Comparison of ENCODE assay signal across 8 cellular contexts in genomic region chr1:107529511-107530149, GRCh38.
DNase-seq lines count a peak whose midpoint lies in the region; ATAC-seq and TF ChIP-seq lines count a peak whose summit lies in the region.

No MANE protein-coding gene starts in this region.

- H3K9me3 ChIP-seq in HAP-1, result no peaks in the 10 kb centered on the region
- no peaks in the 10 kb centered on the region for H3K9me3 ChIP-seq in Panc1 (ENCODE audit: control insufficient read depth, insufficient read depth, low read depth, low read length)
- H3K9me3 ChIP-seq in mucosa of descending colon, result no peaks in the 10 kb centered on the region

- POLR2A ChIA-PET in Panc1 (lab: Charles Lee), result no interaction called here

- no peaks in the 10 kb centered on the region for H3K36me3 Mint-ChIP-seq in effector memory CD8-positive, alpha-beta T cell (ENCODE audit: insufficient read depth)

- peak; percentile 86 for ATAC-seq in Panc1
- ATAC-seq in effector memory CD8-positive, alpha-beta T cell (replicated peaks), result peak; percentile 41
- peak; percentile 84 for ATAC-seq in mucosa of descending colon

- H3K27ac ChIP-seq in KMS-11 (no peak overlapping the region), Panc1 (ENCODE audit: low read length) (no peak overlapping the region)

- H3K27me3 Mint-ChIP-seq in effector memory CD8-positive, alpha-beta T cell, result peaks cover 26 to 31% of the 10 kb centered on the region in 2 donors

- H2AFZ ChIP-seq in KMS-11 (ENCODE audit: low read depth), result no peak overlapping the region

- TF ChIP-seq CTCF in GM12865 (IDR thresholded peaks at IDR 0.05; ENCODE audit: insufficient read depth, low read depth, low read length, missing control alignments) (peak; percentile 86), KMS-11 (conservative IDR thresholded peaks at IDR 0.05; ENCODE audit: low read depth, low read length) (peak; percentile 80), Panc1 (IDR thresholded peaks at IDR 0.05) (peak; percentile 75), mucosa of descending colon (IDR thresholded peaks at IDR 0.05) (no peak)

- H3K4me3 ChIP-seq in GM12865 (ENCODE audit: low read depth, low read length) (no peak overlapping the region), HAP-1 (no peak overlapping the region), KMS-11 (IDR thresholded peaks at IDR 0.05; ENCODE audit: insufficient read depth, low read depth, low read length) (no peak overlapping the region), Panc1 (ENCODE audit: low read depth in 2 of 2, low read length in 2 of 2) (no peak overlapping the region), mucosa of descending colon (no peak overlapping the region)

- in situ Hi-C loops in HAP-1 (cut with MboI; ENCODE audit: low sequenced_read_pairs) (no loop called here), Panc1 (cut with HindIII; ENCODE audit: low pct_unique_long_range_greater_than_20kb, low sequenced_read_pairs) (no loop called here)

- H3K4me1 ChIP-seq in HAP-1, result no peaks in the 10 kb centered on the region
- H3K4me1 ChIP-seq in KMS-11 (ENCODE audit: low read depth, poor library complexity, severe bottlenecking), result peaks cover 4% of the 10 kb centered on the region
- no peaks in the 10 kb centered on the region for H3K4me1 ChIP-seq in Panc1 (ENCODE audit: control insufficient read depth, insufficient read depth, low read length)
- peaks cover 3% of the 10 kb centered on the region for H3K4me1 ChIP-seq in mucosa of descending colon (ENCODE audit: low read depth)

- CTCF ChIA-PET in Panc1 (lab: Charles Lee), result interaction anchor here (0.6 kb wide), 1 partner anchor 16 kb away, joined by 4 read pairs; no protein-coding TSS in a partner anchor

- DNase-seq in AG08395 (ENCODE audit: low spot score) (peak; percentile 74), GM12865 (ENCODE audit: low read depth) (peak; percentile 72), HAP-1 (ENCODE audit: low spot score in 2 of 2) (peak; percentile 22 to 52), Panc1 (ENCODE audit: low read depth, low spot score) (peak; percentile 35), mucosa of descending colon (peak in 1 of 3 donors; percentile 50)
- peak in 1 of 3 experiments; percentile 1 for DNase-seq in effector memory CD8-positive, alpha-beta T cell
- DNase-seq in activated CD4-positive, CD25-positive, alpha-beta regulatory T cell (lab: John Stamatoyannopoulos, UW), result no peak

- no peak overlapping the region for H3K27ac Mint-ChIP-seq in effector memory CD8-positive, alpha-beta T cell

- no peaks in the 10 kb centered on the region for H4K20me1 ChIP-seq in KMS-11 (ENCODE audit: insufficient read depth)

- no peaks in the 10 kb centered on the region for H3K4me1 Mint-ChIP-seq in effector memory CD8-positive, alpha-beta T cell (ENCODE audit: low read depth in 2 of 2)

- no TSS peak for BruUV-seq in Panc1 (replicated peaks; lab: Mats Ljungman, UMichigan)

- no peak overlapping the region for H3K4me3 Mint-ChIP-seq in effector memory CD8-positive, alpha-beta T cell

- no peak overlapping the region for H3K4me2 ChIP-seq in KMS-11

- no peaks in the 10 kb centered on the region for H3K79me2 ChIP-seq in KMS-11 (ENCODE audit: insufficient read depth, low read depth)

- H3K9ac ChIP-seq in KMS-11, result no peak overlapping the region

- no peaks in the 10 kb centered on the region for H3K9me3 Mint-ChIP-seq in effector memory CD8-positive, alpha-beta T cell

- H3K36me3 ChIP-seq in HAP-1 (replicated peaks) (no peaks in the 10 kb centered on the region), KMS-11 (ENCODE audit: insufficient read depth) (no peaks in the 10 kb centered on the region), Panc1 (ENCODE audit: control insufficient read depth, insufficient read depth, low read length) (no peaks in the 10 kb centered on the region), mucosa of descending colon (ENCODE audit: low read depth) (no peaks in the 10 kb centered on the region)

- intact Hi-C loops in Panc1 (cut with micrococcal nuclease; ENCODE audit: unreplicated experiment), result loop anchor here (5.0 to 10.0 kb wide), 2 partner anchors 223 to 255 kb away; no protein-coding TSS in a partner anchor
- intact Hi-C loops in mucosa of descending colon (cut with DNase I, micrococcal nuclease), result loop anchor here in 1 of 2 donors (10.0 kb wide), 2 partner anchors 65 to 215 kb away; no protein-coding TSS in a partner anchor

- H3K27me3 ChIP-seq in HAP-1 (ENCODE audit: low read depth), result no peaks in the 10 kb centered on the region
- H3K27me3 ChIP-seq in KMS-11 (ENCODE audit: insufficient read depth, low read depth), result no peaks in the 10 kb centered on the region
- no peaks in the 10 kb centered on the region for H3K27me3 ChIP-seq in Panc1 (ENCODE audit: control insufficient read depth, insufficient read depth, low read length)

Comparison
In these comparisons a context has a peak if more than half of its experiments do, and no peak if none do; other contexts are left out.
1. DNase-seq: peak in AG08395 (single experiment), GM12865 (single experiment), HAP-1 (2 of 2) and Panc1 (single experiment); none in activated CD4-positive, CD25-positive, alpha-beta regulatory T cell (0 of 4).
2. Peak in every context shown above with its lines, with median percentiles within 50 percentile points of each other: ATAC-seq.